In genomic region chr3:126342991-126343661, GRCh38 we compare ENCODE assay signal across 13 cellular contexts. TPM values are rescaled to one million over a fixed set of nuclear protein-coding genes. Genes with fewer than 3 reads are reported as not detected.
DNase-seq lines count a peak whose midpoint lies in the region; ATAC-seq and TF ChIP-seq lines count a peak whose summit lies in the region.
"Had no signal": no experiment of that assay in that cellular context is flagged by ENCODE, and none has a peak within 500 bp of the region (broad histone marks: within the 10 kb centered on the region; RNA-seq: fewer than 3 reads in every experiment).

No MANE protein-coding gene starts in this region.

- DNase-seq in DND-41 (peak; percentile 8), NCI-H524 treated with DMSO at 0.1 percent for 48 hours (lab: John Stamatoyannopoulos, UW) (peak; percentile 26), fibroblast of mammary gland (ENCODE audit: low read depth) (peak; percentile 47), ovary (peak; percentile 59 to 82 (median 63)), esophagus muscularis mucosa (ENCODE audit: extremely low spot score) (no peak), NCI-H2029 (lab: John Stamatoyannopoulos, UW) (no peak)
- DNase-seq: activated naive CD4-positive, alpha-beta T cell treated with Interleukin-2 at 50 U/mL for 16 hours; GDM1; mammary epithelial cell; NCI-H1436 treated with DMSO at 0.1 percent for 48 hours; thyroid gland had no signal

- H3K9me3 ChIP-seq in DND-41 (ENCODE audit: insufficient read depth, low read length, severe bottlenecking) (no peaks in the 10 kb centered on the region), ovary (no peaks in the 10 kb centered on the region), esophagus muscularis mucosa (no peaks in the 10 kb centered on the region)
- H3K9me3 ChIP-seq: thyroid gland had no signal

- ATAC-seq in DND-41 (ENCODE audit: insufficient read depth, low read depth), result no peak
- no peak for ATAC-seq in HG02938 (IDR thresholded peaks at IDR 0.05; ENCODE audit: unreplicated experiment)
- ATAC-seq in HG03354 (IDR thresholded peaks at IDR 0.05; ENCODE audit: poor library complexity, severe bottlenecking, unreplicated experiment), result no peak

- intact Hi-C loops in ovary (cut with DNase I), result loop anchor here in 1 of 4 donors (10.0 kb wide), 1 partner anchor 78 kb away; no protein-coding TSS in a partner anchor
- intact Hi-C loops in esophagus muscularis mucosa (cut with DNase I), result no loop called here

- H3K36me3 ChIP-seq in DND-41 (ENCODE audit: insufficient read depth, low read length) (no peaks in the 10 kb centered on the region), ovary (no peaks in the 10 kb centered on the region), esophagus muscularis mucosa (peaks cover 30 to 67% (median 41%) of the 10 kb centered on the region in 4 donors)
- H3K36me3 ChIP-seq: thyroid gland had no signal

- no peak overlapping the region for H3K9ac ChIP-seq in DND-41 (ENCODE audit: low read depth, low read length)

- H3K27ac ChIP-seq in DND-41 (ENCODE audit: low read length) (no peak overlapping the region), ovary (peak overlapping the region in 1 of 2 donors; percentile 2), esophagus muscularis mucosa (replicated peaks in 1 of 4) (no peak overlapping the region)
- H3K27ac ChIP-seq: thyroid gland had no signal

- H3K4me2 ChIP-seq in DND-41 (ENCODE audit: insufficient read depth, low read length), result no peak overlapping the region

- H3K4me3 ChIP-seq in DND-41 (ENCODE audit: low read depth in 1 of 2, low read length in 2 of 2) (no peak overlapping the region), fibroblast of mammary gland (ENCODE audit: control insufficient read depth, low read depth, low read length) (no peak overlapping the region), ovary (no peak overlapping the region), esophagus muscularis mucosa (no peak overlapping the region)
- H3K4me3 ChIP-seq: thyroid gland had no signal

- H3K4me1 ChIP-seq in DND-41 (ENCODE audit: insufficient read depth, low read length) (no peaks in the 10 kb centered on the region), ovary (ENCODE audit: insufficient read depth) (peaks cover 24% of the 10 kb centered on the region), esophagus muscularis mucosa (peaks cover 36 to 65% (median 60%) of the 10 kb centered on the region in 4 donors)
- H3K4me1 ChIP-seq: thyroid gland had no signal

- TF ChIP-seq POLR2A in ovary (IDR thresholded peaks at IDR 0.05), result no peak
- no peak for TF ChIP-seq POLR2A in esophagus muscularis mucosa (IDR thresholded peaks at IDR 0.05; ENCODE audit: low read depth)

- H3K27me3 ChIP-seq in DND-41 (ENCODE audit: insufficient read depth, low read length, poor library complexity), result no peaks in the 10 kb centered on the region
- no peaks in the 10 kb centered on the region for H3K27me3 ChIP-seq in ovary
- H3K27me3 ChIP-seq in esophagus muscularis mucosa, result no peaks in the 10 kb centered on the region
- H3K27me3 ChIP-seq: thyroid gland had no signal

- H2AFZ ChIP-seq in DND-41 (ENCODE audit: low read depth, low read length), result no peak overlapping the region

- TF ChIP-seq EP300 in ovary (IDR thresholded peaks at IDR 0.05) (no peak), esophagus muscularis mucosa (IDR thresholded peaks at IDR 0.05) (no peak)

- no peak for TF ChIP-seq CTCF in DND-41 (IDR thresholded peaks at IDR 0.05; ENCODE audit: borderline replicate concordance, extremely low read depth, low read length, poor library complexity, severe bottlenecking)
- no peak for TF ChIP-seq CTCF in fibroblast of mammary gland (conservative IDR thresholded peaks at IDR 0.05; ENCODE audit: control insufficient read depth, insufficient read depth, low read depth, low read length)
- no peak for TF ChIP-seq CTCF in ovary (IDR thresholded peaks at IDR 0.05)
- no peak for TF ChIP-seq CTCF in esophagus muscularis mucosa (IDR thresholded peaks at IDR 0.05)

- H4K20me1 ChIP-seq in DND-41 (ENCODE audit: insufficient read depth, low read length), result no peaks in the 10 kb centered on the region; the same call in 1 of the 2 replicates

- 29 to 38% (median 37%) methylated on average over 18 to 20 of the region's 20 CpGs for WGBS in ovary, 3 donors
- 77% methylated on average over 8 of the region's 20 CpGs for WGBS in esophagus muscularis mucosa

- no peaks in the 10 kb centered on the region for H3K79me2 ChIP-seq in DND-41 (ENCODE audit: insufficient read depth, low read length)

RNA-seq across cellular contexts. Expression of gene KLF15, which starts 14.1 kb away (rescaled TPM):
- total RNA-seq in ovary, result 10 to 100 TPM; 23.2 to 83.3 (median 40.0) TPM
- polyA plus RNA-seq in ovary, result 10 to 100 TPM; 13.4 to 61.4 TPM
- total RNA-seq in esophagus muscularis mucosa, result 100 to 1,000 TPM in 2 of 4 donors, 10 to 100 TPM in 2; 84.3 to 208 (median 93.6) TPM

RNA-seq across cellular contexts. Expression of gene CFAP100, which starts 51.6 kb away (rescaled TPM):
- total RNA-seq in ovary (10 to 100 TPM in 1 of 7 donors, 1 to 10 TPM in 4, not detected in 2; 1.5 to 21.3 (median 1.7) TPM), esophagus muscularis mucosa (not detected)
- polyA plus RNA-seq in ovary, result under 1 TPM in 1 of 2 donors, not detected in 1; 0.06 TPM
- total RNA-seq: mammary epithelial cell, thyroid gland had no signal
- polyA plus RNA-seq: mammary epithelial cell had no signal

Comparison
In these comparisons a context has a peak if more than half of its experiments do, and no peak if none do; other contexts are left out.
1. DNase-seq: peak in DND-41 (single experiment), NCI-H524 treated with DMSO at 0.1 percent for 48 hours (single experiment), fibroblast of mammary gland (single experiment) and ovary (5 of 5); none in esophagus muscularis mucosa (single experiment) and NCI-H2029 (single experiment).